ENCODE assay signal across 1 cellular context in the genomic region with DNA sequence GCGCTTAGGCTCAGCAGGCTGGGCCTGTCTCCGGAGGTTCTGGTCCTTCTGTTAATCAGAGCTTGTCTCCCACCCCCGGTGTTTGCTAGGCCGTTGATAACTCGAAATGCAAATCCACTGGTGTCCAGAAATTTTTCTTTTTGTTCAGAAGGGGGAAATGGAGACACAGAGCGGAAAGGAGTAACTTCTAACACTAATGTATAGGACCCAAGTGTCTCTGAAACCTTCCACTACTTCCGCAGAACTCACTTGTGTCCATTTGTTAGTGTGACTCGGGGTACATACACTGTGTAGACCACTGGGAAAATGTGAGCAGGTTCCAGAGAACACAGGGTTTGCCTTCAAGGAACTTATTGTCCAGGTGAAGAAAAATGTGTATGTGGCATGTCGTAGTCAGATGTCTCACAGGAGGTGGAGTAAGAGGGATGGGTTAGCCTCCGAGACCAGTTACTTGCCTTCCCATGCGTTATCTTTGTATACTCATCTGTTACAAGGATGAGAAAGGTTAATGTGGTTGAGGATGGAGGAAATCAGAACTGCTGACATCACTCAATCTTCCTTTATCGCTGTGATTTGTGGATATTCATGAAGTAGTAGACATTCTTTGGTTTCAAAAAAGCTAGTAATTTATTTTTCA.
TF ChIP-seq lines count a peak whose summit lies in the region.

No MANE protein-coding gene starts in this region.

TF ChIP-seq in K562, 482 proteins besides CTCF, POLR2A, EP300 and RAD21 (continued from another document and continues in another):
- no peak for TF ChIP-seq POLR2G (IDR thresholded peaks at IDR 0.05; ENCODE audit: low read depth, low read length)
- no peak for TF ChIP-seq KDM4B (IDR thresholded peaks at IDR 0.05; ENCODE audit: borderline replicate concordance in 2 of 2, low read depth in 1 of 2)
- TF ChIP-seq ZNF282 (CRISPR knock-in tag; IDR thresholded peaks at IDR 0.05), result no peak
- TF ChIP-seq ZNF717 (CRISPR knock-in tag; IDR thresholded peaks at IDR 0.05), result no peak
- TF ChIP-seq, protein P1, sequence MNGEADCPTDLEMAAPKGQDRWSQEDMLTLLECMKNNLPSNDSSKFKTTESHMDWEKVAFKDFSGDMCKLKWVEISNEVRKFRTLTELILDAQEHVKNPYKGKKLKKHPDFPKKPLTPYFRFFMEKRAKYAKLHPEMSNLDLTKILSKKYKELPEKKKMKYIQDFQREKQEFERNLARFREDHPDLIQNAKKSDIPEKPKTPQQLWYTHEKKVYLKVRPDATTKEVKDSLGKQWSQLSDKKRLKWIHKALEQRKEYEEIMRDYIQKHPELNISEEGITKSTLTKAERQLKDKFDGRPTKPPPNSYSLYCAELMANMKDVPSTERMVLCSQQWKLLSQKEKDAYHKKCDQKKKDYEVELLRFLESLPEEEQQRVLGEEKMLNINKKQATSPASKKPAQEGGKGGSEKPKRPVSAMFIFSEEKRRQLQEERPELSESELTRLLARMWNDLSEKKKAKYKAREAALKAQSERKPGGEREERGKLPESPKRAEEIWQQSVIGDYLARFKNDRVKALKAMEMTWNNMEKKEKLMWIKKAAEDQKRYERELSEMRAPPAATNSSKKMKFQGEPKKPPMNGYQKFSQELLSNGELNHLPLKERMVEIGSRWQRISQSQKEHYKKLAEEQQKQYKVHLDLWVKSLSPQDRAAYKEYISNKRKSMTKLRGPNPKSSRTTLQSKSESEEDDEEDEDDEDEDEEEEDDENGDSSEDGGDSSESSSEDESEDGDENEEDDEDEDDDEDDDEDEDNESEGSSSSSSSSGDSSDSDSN (IDR thresholded peaks at IDR 0.05; ENCODE audit: borderline replicate concordance in 1 of 2, low read depth in 2 of 2, low read length in 2 of 2), result no peak
- TF ChIP-seq, protein P2, sequence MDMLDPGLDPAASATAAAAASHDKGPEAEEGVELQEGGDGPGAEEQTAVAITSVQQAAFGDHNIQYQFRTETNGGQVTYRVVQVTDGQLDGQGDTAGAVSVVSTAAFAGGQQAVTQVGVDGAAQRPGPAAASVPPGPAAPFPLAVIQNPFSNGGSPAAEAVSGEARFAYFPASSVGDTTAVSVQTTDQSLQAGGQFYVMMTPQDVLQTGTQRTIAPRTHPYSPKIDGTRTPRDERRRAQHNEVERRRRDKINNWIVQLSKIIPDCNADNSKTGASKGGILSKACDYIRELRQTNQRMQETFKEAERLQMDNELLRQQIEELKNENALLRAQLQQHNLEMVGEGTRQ (CRISPR knock-in tag; IDR thresholded peaks at IDR 0.05), result no peak
- TF ChIP-seq RFX5 (IDR thresholded peaks at IDR 0.05; ENCODE audit: low read depth, low read length), result no peak
- TF ChIP-seq, protein P3, sequence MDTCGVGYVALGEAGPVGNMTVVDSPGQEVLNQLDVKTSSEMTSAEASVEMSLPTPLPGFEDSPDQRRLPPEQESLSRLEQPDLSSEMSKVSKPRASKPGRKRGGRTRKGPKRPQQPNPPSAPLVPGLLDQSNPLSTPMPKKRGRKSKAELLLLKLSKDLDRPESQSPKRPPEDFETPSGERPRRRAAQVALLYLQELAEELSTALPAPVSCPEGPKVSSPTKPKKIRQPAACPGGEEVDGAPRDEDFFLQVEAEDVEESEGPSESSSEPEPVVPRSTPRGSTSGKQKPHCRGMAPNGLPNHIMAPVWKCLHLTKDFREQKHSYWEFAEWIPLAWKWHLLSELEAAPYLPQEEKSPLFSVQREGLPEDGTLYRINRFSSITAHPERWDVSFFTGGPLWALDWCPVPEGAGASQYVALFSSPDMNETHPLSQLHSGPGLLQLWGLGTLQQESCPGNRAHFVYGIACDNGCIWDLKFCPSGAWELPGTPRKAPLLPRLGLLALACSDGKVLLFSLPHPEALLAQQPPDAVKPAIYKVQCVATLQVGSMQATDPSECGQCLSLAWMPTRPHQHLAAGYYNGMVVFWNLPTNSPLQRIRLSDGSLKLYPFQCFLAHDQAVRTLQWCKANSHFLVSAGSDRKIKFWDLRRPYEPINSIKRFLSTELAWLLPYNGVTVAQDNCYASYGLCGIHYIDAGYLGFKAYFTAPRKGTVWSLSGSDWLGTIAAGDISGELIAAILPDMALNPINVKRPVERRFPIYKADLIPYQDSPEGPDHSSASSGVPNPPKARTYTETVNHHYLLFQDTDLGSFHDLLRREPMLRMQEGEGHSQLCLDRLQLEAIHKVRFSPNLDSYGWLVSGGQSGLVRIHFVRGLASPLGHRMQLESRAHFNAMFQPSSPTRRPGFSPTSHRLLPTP (IDR thresholded peaks at IDR 0.05; ENCODE audit: borderline replicate concordance, extremely low read depth, insufficient read length), result no peak
- TF ChIP-seq, protein P4, sequence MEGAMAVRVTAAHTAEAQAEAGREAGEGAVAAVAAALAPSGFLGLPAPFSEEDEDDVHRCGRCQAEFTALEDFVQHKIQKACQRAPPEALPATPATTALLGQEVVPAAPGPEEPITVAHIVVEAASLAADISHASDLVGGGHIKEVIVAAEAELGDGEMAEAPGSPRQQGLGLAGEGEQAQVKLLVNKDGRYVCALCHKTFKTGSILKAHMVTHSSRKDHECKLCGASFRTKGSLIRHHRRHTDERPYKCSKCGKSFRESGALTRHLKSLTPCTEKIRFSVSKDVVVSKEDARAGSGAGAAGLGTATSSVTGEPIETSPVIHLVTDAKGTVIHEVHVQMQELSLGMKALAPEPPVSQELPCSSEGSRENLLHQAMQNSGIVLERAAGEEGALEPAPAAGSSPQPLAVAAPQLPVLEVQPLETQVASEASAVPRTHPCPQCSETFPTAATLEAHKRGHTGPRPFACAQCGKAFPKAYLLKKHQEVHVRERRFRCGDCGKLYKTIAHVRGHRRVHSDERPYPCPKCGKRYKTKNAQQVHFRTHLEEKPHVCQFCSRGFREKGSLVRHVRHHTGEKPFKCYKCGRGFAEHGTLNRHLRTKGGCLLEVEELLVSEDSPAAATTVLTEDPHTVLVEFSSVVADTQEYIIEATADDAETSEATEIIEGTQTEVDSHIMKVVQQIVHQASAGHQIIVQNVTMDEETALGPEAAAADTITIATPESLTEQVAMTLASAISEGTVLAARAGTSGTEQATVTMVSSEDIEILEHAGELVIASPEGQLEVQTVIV (CRISPR knock-in tag; IDR thresholded peaks at IDR 0.05; ENCODE audit: borderline replicate concordance), result no peak
- TF ChIP-seq ZNF174 (CRISPR knock-in tag; IDR thresholded peaks at IDR 0.05), result no peak
- TF ChIP-seq SMAD4 (CRISPR knock-in tag; conservative IDR thresholded peaks at IDR 0.05), result peak; percentile 45; the same call in 1 of the 2 replicates
- no peak for TF ChIP-seq JUNB (CRISPR knock-in tag; conservative IDR thresholded peaks at IDR 0.05)
- peak; percentile 96 for TF ChIP-seq C11orf30 (IDR thresholded peaks at IDR 0.05; ENCODE audit: low read depth)
- TF ChIP-seq, protein P5, sequence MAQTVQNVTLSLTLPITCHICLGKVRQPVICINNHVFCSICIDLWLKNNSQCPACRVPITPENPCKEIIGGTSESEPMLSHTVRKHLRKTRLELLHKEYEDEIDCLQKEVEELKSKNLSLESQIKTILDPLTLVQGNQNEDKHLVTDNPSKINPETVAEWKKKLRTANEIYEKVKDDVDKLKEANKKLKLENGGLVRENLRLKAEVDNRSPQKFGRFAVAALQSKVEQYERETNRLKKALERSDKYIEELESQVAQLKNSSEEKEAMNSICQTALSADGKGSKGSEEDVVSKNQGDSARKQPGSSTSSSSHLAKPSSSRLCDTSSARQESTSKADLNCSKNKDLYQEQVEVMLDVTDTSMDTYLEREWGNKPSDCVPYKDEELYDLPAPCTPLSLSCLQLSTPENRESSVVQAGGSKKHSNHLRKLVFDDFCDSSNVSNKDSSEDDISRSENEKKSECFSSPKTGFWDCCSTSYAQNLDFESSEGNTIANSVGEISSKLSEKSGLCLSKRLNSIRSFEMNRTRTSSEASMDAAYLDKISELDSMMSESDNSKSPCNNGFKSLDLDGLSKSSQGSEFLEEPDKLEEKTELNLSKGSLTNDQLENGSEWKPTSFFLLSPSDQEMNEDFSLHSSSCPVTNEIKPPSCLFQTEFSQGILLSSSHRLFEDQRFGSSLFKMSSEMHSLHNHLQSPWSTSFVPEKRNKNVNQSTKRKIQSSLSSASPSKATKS (CRISPR knock-in tag; IDR thresholded peaks at IDR 0.05), result no peak
- TF ChIP-seq CBFA2T2 (conservative IDR thresholded peaks at IDR 0.05), result peak; percentile 85
- no peak for TF ChIP-seq ZKSCAN1 (IDR thresholded peaks at IDR 0.05; ENCODE audit: low read depth, low read length)
- TF ChIP-seq PURB (CRISPR knock-in tag; IDR thresholded peaks at IDR 0.05; ENCODE audit: low read depth), result no peak
- TF ChIP-seq, protein P6, sequence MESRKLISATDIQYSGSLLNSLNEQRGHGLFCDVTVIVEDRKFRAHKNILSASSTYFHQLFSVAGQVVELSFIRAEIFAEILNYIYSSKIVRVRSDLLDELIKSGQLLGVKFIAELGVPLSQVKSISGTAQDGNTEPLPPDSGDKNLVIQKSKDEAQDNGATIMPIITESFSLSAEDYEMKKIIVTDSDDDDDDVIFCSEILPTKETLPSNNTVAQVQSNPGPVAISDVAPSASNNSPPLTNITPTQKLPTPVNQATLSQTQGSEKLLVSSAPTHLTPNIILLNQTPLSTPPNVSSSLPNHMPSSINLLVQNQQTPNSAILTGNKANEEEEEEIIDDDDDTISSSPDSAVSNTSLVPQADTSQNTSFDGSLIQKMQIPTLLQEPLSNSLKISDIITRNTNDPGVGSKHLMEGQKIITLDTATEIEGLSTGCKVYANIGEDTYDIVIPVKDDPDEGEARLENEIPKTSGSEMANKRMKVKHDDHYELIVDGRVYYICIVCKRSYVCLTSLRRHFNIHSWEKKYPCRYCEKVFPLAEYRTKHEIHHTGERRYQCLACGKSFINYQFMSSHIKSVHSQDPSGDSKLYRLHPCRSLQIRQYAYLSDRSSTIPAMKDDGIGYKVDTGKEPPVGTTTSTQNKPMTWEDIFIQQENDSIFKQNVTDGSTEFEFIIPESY (CRISPR knock-in tag; IDR thresholded peaks at IDR 0.05), result no peak
- no peak for TF ChIP-seq MCM2 (IDR thresholded peaks at IDR 0.05; ENCODE audit: low read depth)
- no peak for TF ChIP-seq ZNF217 (CRISPR knock-in tag; IDR thresholded peaks at IDR 0.05)
- TF ChIP-seq ZC3H11A (IDR thresholded peaks at IDR 0.05; ENCODE audit: low read depth, low read length), result no peak
- TF ChIP-seq, protein P7, sequence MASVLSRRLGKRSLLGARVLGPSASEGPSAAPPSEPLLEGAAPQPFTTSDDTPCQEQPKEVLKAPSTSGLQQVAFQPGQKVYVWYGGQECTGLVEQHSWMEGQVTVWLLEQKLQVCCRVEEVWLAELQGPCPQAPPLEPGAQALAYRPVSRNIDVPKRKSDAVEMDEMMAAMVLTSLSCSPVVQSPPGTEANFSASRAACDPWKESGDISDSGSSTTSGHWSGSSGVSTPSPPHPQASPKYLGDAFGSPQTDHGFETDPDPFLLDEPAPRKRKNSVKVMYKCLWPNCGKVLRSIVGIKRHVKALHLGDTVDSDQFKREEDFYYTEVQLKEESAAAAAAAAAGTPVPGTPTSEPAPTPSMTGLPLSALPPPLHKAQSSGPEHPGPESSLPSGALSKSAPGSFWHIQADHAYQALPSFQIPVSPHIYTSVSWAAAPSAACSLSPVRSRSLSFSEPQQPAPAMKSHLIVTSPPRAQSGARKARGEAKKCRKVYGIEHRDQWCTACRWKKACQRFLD (CRISPR knock-in tag; IDR thresholded peaks at IDR 0.05), result 0 out of 2 replicates have a peak, but pooled peaks have one; percentile 60
- no peak for TF ChIP-seq ZBTB8A (IDR thresholded peaks at IDR 0.05; ENCODE audit: partially characterized antibody)
- TF ChIP-seq CHD2 (IDR thresholded peaks at IDR 0.05; ENCODE audit: low read depth, low read length), result no peak
- TF ChIP-seq, protein P8, sequence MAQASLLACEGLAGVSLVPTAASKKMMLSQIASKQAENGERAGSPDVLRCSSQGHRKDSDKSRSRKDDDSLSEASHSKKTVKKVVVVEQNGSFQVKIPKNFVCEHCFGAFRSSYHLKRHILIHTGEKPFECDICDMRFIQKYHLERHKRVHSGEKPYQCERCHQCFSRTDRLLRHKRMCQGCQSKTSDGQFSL (CRISPR knock-in tag; IDR thresholded peaks at IDR 0.05), result no peak
- TF ChIP-seq, protein P8 (tag; IDR thresholded peaks at IDR 0.05), result no peak
- TF ChIP-seq HMG20A (CRISPR knock-in tag; conservative IDR thresholded peaks at IDR 0.05), result peak; percentile 94
- TF ChIP-seq RCOR1 (IDR thresholded peaks at IDR 0.05; ENCODE audit: borderline replicate concordance in 1 of 2, low read depth in 2 of 2, low read length in 2 of 2), result peak; percentile 100
- TF ChIP-seq ZNF780A (CRISPR knock-in tag; IDR thresholded peaks at IDR 0.05), result no peak
- TF ChIP-seq CHCHD3 (CRISPR knock-in tag; IDR thresholded peaks at IDR 0.05), result no peak
- TF ChIP-seq SMARCC2 (IDR thresholded peaks at IDR 0.05; ENCODE audit: low read depth), result no peak
- TF ChIP-seq SMC3 (conservative IDR thresholded peaks at IDR 0.05; ENCODE audit: insufficient read depth, low read depth, low read length), result no peak
- no peak for TF ChIP-seq ZNF778 (CRISPR knock-in tag; IDR thresholded peaks at IDR 0.05)
- TF ChIP-seq, protein P9, sequence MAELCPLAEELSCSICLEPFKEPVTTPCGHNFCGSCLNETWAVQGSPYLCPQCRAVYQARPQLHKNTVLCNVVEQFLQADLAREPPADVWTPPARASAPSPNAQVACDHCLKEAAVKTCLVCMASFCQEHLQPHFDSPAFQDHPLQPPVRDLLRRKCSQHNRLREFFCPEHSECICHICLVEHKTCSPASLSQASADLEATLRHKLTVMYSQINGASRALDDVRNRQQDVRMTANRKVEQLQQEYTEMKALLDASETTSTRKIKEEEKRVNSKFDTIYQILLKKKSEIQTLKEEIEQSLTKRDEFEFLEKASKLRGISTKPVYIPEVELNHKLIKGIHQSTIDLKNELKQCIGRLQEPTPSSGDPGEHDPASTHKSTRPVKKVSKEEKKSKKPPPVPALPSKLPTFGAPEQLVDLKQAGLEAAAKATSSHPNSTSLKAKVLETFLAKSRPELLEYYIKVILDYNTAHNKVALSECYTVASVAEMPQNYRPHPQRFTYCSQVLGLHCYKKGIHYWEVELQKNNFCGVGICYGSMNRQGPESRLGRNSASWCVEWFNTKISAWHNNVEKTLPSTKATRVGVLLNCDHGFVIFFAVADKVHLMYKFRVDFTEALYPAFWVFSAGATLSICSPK (IDR thresholded peaks at IDR 0.05; ENCODE audit: borderline replicate concordance), result no peak
- no peak for TF ChIP-seq BRD9 (IDR thresholded peaks at IDR 0.05; ENCODE audit: low read depth, partially characterized antibody)
- TF ChIP-seq, protein P10, sequence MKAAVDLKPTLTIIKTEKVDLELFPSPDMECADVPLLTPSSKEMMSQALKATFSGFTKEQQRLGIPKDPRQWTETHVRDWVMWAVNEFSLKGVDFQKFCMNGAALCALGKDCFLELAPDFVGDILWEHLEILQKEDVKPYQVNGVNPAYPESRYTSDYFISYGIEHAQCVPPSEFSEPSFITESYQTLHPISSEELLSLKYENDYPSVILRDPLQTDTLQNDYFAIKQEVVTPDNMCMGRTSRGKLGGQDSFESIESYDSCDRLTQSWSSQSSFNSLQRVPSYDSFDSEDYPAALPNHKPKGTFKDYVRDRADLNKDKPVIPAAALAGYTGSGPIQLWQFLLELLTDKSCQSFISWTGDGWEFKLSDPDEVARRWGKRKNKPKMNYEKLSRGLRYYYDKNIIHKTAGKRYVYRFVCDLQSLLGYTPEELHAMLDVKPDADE (conservative IDR thresholded peaks at IDR 0.05; ENCODE audit: control insufficient read depth, low read depth, low read length), result no peak
- TF ChIP-seq, protein P11, sequence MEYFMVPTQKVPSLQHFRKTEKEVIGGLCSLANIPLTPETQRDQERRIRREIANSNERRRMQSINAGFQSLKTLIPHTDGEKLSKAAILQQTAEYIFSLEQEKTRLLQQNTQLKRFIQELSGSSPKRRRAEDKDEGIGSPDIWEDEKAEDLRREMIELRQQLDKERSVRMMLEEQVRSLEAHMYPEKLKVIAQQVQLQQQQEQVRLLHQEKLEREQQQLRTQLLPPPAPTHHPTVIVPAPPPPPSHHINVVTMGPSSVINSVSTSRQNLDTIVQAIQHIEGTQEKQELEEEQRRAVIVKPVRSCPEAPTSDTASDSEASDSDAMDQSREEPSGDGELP (CRISPR knock-in tag; IDR thresholded peaks at IDR 0.05; ENCODE audit: borderline replicate concordance), result no peak
- peak; percentile 80 for TF ChIP-seq MAFK (IDR thresholded peaks at IDR 0.05; ENCODE audit: low read length)
